15 cellular contexts compared by ENCODE assay signal in genomic region chr20:11849976-11850670, GRCh38.
DNase-seq lines count a peak whose midpoint lies in the region; ATAC-seq and TF ChIP-seq lines count a peak whose summit lies in the region.
"Had no signal": no experiment of that assay in that cellular context is flagged by ENCODE, and none has a peak within 500 bp of the region (broad histone marks: within the 10 kb centered on the region; RNA-seq: fewer than 3 reads in every experiment).

No MANE protein-coding gene starts in this region.

- H3K9me3 Mint-ChIP-seq in immature natural killer cell = peaks cover 0 to 16% (median 4%) of the 10 kb centered on the region in 6 donors
- H3K9me3 Mint-ChIP-seq: endodermal cell had no signal

- TF ChIP-seq CTCF in RWPE2 (IDR thresholded peaks at IDR 0.05; ENCODE audit: poor library complexity, severe bottlenecking) (peak; percentile 15), gastroesophageal sphincter (IDR thresholded peaks at IDR 0.05) (no peak), lower lobe of right lung (IDR thresholded peaks at IDR 0.05) (no peak)

- intact Hi-C loops in lower lobe of right lung (cut with DNase I) = no loop called here
- intact Hi-C loops in sciatic nerve (cut with DNase I) = no loop called here

- H3K4me3 Mint-ChIP-seq in immature natural killer cell = no peak overlapping the region
- H3K4me3 Mint-ChIP-seq: endodermal cell had no signal

- H3K4me1 Mint-ChIP-seq in immature natural killer cell = no peaks in the 10 kb centered on the region

- H3K36me3 Mint-ChIP-seq in immature natural killer cell = no peaks in the 10 kb centered on the region

- ATAC-seq in RWPE2 (ENCODE audit: low read depth) = peak; percentile 81
- peak; percentile 55 for ATAC-seq in gastroesophageal sphincter
- no peak for ATAC-seq in lower lobe of right lung
- ATAC-seq in sciatic nerve = no peak
- ATAC-seq in GM18868 (IDR thresholded peaks at IDR 0.05; ENCODE audit: unreplicated experiment) = no peak

- H3K27me3 ChIP-seq in RWPE2 (ENCODE audit: insufficient read depth, poor library complexity, severe bottlenecking) = no peaks in the 10 kb centered on the region
- no peaks in the 10 kb centered on the region for H3K27me3 ChIP-seq in gastroesophageal sphincter
- H3K27me3 ChIP-seq in lower lobe of right lung (ENCODE audit: low read depth) = no peaks in the 10 kb centered on the region
- H3K27me3 ChIP-seq: adrenal gland; BLaER1 treated with 17β-estradiol and CSF1 and Interleukin-3, amounts not matched to agents 10 nM and 100 nM; uterus had no signal

- H3K27ac Mint-ChIP-seq in immature natural killer cell = no peak overlapping the region
- H3K27ac Mint-ChIP-seq: endodermal cell had no signal

- no peak for TF ChIP-seq POLR2A in gastroesophageal sphincter (IDR thresholded peaks at IDR 0.05)

- DNase-seq in D341Med (ENCODE audit: low spot score) (peak; percentile 35), HS-5 (ENCODE audit: low read depth) (peak; percentile 74), RWPE2 (ENCODE audit: low spot score) (peak; percentile 92), immature natural killer cell (no peak), lower lobe of right lung (no peak), sciatic nerve (ENCODE audit: low spot score) (no peak)
- DNase-seq: endodermal cell, H7, small intestine, T-helper 2 cell had no signal

- peaks cover 0 to 3% (median 3%) of the 10 kb centered on the region in 3 donors for H3K27me3 Mint-ChIP-seq in immature natural killer cell (ENCODE audit: low read depth in 3 of 3)

- TF ChIP-seq EP300 in gastroesophageal sphincter (IDR thresholded peaks at IDR 0.05) = no peak

- no peaks in the 10 kb centered on the region for H3K9me3 ChIP-seq in RWPE2 (ENCODE audit: severe bottlenecking)
- no peaks in the 10 kb centered on the region for H3K9me3 ChIP-seq in gastroesophageal sphincter
- H3K9me3 ChIP-seq in lower lobe of right lung = no peaks in the 10 kb centered on the region
- H3K9me3 ChIP-seq: adrenal gland; BLaER1 treated with 17β-estradiol and CSF1 and Interleukin-3, amounts not matched to agents 10 nM and 100 nM; uterus had no signal

- H3K36me3 ChIP-seq in RWPE2 (ENCODE audit: low read depth) (no peaks in the 10 kb centered on the region), gastroesophageal sphincter (no peaks in the 10 kb centered on the region), lower lobe of right lung (no peaks in the 10 kb centered on the region)
- H3K36me3 ChIP-seq: adrenal gland; BLaER1 treated with 17β-estradiol and CSF1 and Interleukin-3, amounts not matched to agents 10 nM and 100 nM; uterus had no signal

- H3K4me1 ChIP-seq in RWPE2 (ENCODE audit: insufficient read depth, poor library complexity, severe bottlenecking) (peaks cover 57% of the 10 kb centered on the region), gastroesophageal sphincter (peaks cover 0 to 11% (median 0%) of the 10 kb centered on the region in 3 donors), lower lobe of right lung (no peaks in the 10 kb centered on the region)
- H3K4me1 ChIP-seq: uterus had no signal

- H3K4me3 ChIP-seq in RWPE2 (ENCODE audit: severe bottlenecking) (no peak overlapping the region), gastroesophageal sphincter (no peak overlapping the region), lower lobe of right lung (no peak overlapping the region)
- H3K4me3 ChIP-seq: adrenal gland; BLaER1 treated with 17β-estradiol and CSF1 and Interleukin-3, amounts not matched to agents 10 nM and 100 nM; uterus had no signal

- WGBS in gastroesophageal sphincter (ENCODE audit: low coverage in 1 of 2), 2 donors = 89 to 95% methylated on average over 3 to 5 of the region's 5 CpGs

- H3K27ac ChIP-seq in RWPE2 (ENCODE audit: poor library complexity, severe bottlenecking) = peak overlapping the region; percentile 96
- H3K27ac ChIP-seq in gastroesophageal sphincter = no peak overlapping the region
- no peak overlapping the region for H3K27ac ChIP-seq in lower lobe of right lung
- H3K27ac ChIP-seq: adrenal gland; BLaER1 treated with 17β-estradiol and CSF1 and Interleukin-3, amounts not matched to agents 10 nM and 100 nM; uterus had no signal

Comparison
In these comparisons a context has a peak if more than half of its experiments do, and no peak if none do; other contexts are left out.
1. DNase-seq: peak in D341Med (single experiment), HS-5 (single experiment) and RWPE2 (single experiment); none in immature natural killer cell (0 of 3), lower lobe of right lung (single experiment) and sciatic nerve (single experiment).
2. ATAC-seq: peak in RWPE2 (single experiment) and gastroesophageal sphincter (single experiment); none in lower lobe of right lung (0 of 2), sciatic nerve (single experiment) and GM18868 (single experiment).